In genomic region chr16:17411263-17411662, GRCh38 we compare ENCODE assay signal across 23 cellular contexts. TPM values are rescaled to one million over a fixed set of nuclear protein-coding genes. Genes with fewer than 3 reads are reported as not detected.
"Had no signal": no experiment of that assay in that cellular context is flagged by ENCODE, and none has a peak within 500 bp of the region (broad histone marks: within the 10 kb centered on the region; RNA-seq: fewer than 3 reads in every experiment).

No MANE protein-coding gene starts in this region.

- H3K27me3 Mint-ChIP-seq: activated B cell treated with CpG ODN at 0.5 μM for 24 hours; activated CD4-positive, alpha-beta memory T cell treated with anti-CD3 and anti-CD28 coated beads, Interleukin-2, amount 10 ng/mL, durations not matched to agents 7 days and 5 days; activated CD4-positive, alpha-beta T cell treated with anti-CD3 and anti-CD28 coated beads, Interleukin-2, amount 10 ng/mL, durations not matched to agents 7 days and 5 days; activated naive CD4-positive, alpha-beta T cell treated with anti-CD3 and anti-CD28 coated beads, Interleukin-2, amount 50 U/mL, for 24 hours; brain; central memory CD8-positive, alpha-beta T cell had no signal

- H3K4me3 Mint-ChIP-seq: activated B cell treated with CpG ODN at 0.5 μM for 24 hours; activated CD4-positive, alpha-beta memory T cell treated with anti-CD3 and anti-CD28 coated beads, Interleukin-2, amount 10 ng/mL, durations not matched to agents 7 days and 5 days; activated CD4-positive, alpha-beta T cell treated with anti-CD3 and anti-CD28 coated beads, Interleukin-2, amount 10 ng/mL, durations not matched to agents 7 days and 5 days; activated naive CD4-positive, alpha-beta T cell treated with anti-CD3 and anti-CD28 coated beads, Interleukin-2, amount 50 U/mL, for 24 hours; activated T-cell treated with anti-CD3 and anti-CD28 coated beads, Interleukin-2, amount 50 U/mL, for 72 hours; brain; central memory CD8-positive, alpha-beta T cell had no signal

- FAIRE-seq: RCC 7860, TTC549 had no signal

- H3K9me3 Mint-ChIP-seq: activated B cell treated with CpG ODN at 0.5 μM for 24 hours; activated CD4-positive, alpha-beta memory T cell treated with anti-CD3 and anti-CD28 coated beads, Interleukin-2, amount 10 ng/mL, durations not matched to agents 7 days and 5 days; activated naive CD4-positive, alpha-beta T cell treated with anti-CD3 and anti-CD28 coated beads, Interleukin-2, amount 50 U/mL, for 24 hours; activated T-cell treated with anti-CD3 and anti-CD28 coated beads, Interleukin-2, amount 50 U/mL, for 72 hours; central memory CD8-positive, alpha-beta T cell had no signal

- DNase-seq: activated B cell treated with CpG ODN at 0.5 μM for 24 hours; activated CD4-positive, alpha-beta memory T cell treated with anti-CD3 and anti-CD28 coated beads, Interleukin-2, amount 10 ng/mL, durations not matched to agents 7 days and 5 days; activated CD4-positive, alpha-beta T cell treated with anti-CD3 and anti-CD28 coated beads, Interleukin-2, amount 10 ng/mL, durations not matched to agents 7 days and 5 days; activated naive CD4-positive, alpha-beta T cell; activated T-cell treated with anti-CD3 and anti-CD28 coated beads for 4 hours; activated T-cell treated with anti-CD3 and anti-CD28 coated beads, Interleukin-2, amount 50 U/mL, for 72 hours; aorta; Kasumi-1; KBM-7; NCI-H146; NCI-H187 treated with DMSO at 0.1 percent for 48 hours; NCI-H2081 treated with DMSO at 0.1 percent for 48 hours; NCI-H446; NCI-H524; PC-3; SHP77; T-helper 2 cell; T1000 had no signal

- H3K27ac Mint-ChIP-seq: activated CD4-positive, alpha-beta memory T cell treated with anti-CD3 and anti-CD28 coated beads, Interleukin-2, amount 10 ng/mL, durations not matched to agents 7 days and 5 days; activated naive CD4-positive, alpha-beta T cell treated with anti-CD3 and anti-CD28 coated beads, Interleukin-2, amount 50 U/mL, for 24 hours; activated T-cell treated with anti-CD3 and anti-CD28 coated beads, Interleukin-2, amount 50 U/mL, for 72 hours had no signal

- ATAC-seq: activated T-cell treated with anti-CD3 and anti-CD28 coated beads, Interleukin-2, amount 50 U/mL, for 72 hours; PC-3 had no signal

RNA-seq across cellular contexts. Expression of gene XYLT1, which starts 59.5 kb away (rescaled TPM):
- total RNA-seq: PC-3 had no signal
